ENCODE assay signal across 8 cellular contexts in the genomic region with DNA sequence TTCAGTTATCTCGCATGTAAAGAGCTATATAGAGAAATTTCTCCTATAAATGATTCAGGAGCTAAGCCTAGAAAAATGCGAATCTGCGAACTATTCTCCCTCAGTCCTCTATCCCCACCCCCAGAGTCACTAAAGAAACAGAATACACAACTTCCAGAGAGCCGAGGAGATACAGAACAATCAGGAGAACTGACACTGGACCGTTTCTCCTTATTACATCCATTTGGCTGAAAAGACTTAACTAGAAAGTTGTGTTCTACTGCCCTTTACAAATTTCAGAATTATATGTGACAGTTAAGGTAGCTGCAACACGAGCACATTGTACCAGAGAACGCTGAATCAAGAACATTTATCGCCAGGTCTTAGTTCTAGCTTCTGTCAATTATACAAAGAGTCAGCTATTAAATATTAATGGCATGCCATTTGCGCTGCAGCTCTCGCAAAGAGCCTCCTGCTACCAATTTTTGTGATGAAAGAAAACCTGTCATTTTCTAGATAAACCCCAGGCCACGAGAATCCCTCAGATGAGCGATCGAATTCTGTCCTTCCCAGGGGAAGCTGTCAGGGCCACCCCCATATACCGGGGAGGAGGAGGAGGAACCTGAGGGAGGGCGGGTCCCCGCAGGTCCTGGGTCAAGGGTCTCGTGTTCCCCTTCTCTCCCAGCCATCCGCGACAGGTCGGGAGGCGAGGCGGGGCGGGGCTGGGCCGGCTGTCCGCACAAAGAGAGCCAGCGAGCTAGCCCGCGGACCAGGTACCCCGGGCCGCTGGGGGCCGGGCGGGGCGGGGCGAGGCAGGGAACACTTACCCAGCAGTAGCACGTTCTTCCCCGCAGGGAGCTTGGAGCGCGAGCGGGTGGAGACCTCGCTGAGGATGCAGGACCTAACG. TPM values are rescaled to one million over a fixed set of nuclear protein-coding genes. Genes with fewer than 3 reads are reported as not detected.
A peak's percentile ranks its signal among the peaks of the same experiment; 100 is the strongest.
DNase-seq lines count a peak whose midpoint lies in the region; ATAC-seq and TF ChIP-seq lines count a peak whose summit lies in the region.

No MANE protein-coding gene starts in this region.

- H3K9me3 ChIP-seq in CD8-positive, alpha-beta memory T cell (ENCODE audit: low read length) = no peaks in the 10 kb centered on the region
- H3K9me3 ChIP-seq in adipocyte (ENCODE audit: control insufficient read depth, low read length) = no peaks in the 10 kb centered on the region
- no peaks in the 10 kb centered on the region for H3K9me3 ChIP-seq in left ventricle myocardium inferior (replicated peaks)
- no peaks in the 10 kb centered on the region for H3K9me3 ChIP-seq in uterus

- H3K9ac ChIP-seq in adipocyte (ENCODE audit: low read length) = peak overlapping the region; percentile 99

- peaks cover 0 to 16% (median 0%) of the 10 kb centered on the region in 3 donors for H3K36me3 Mint-ChIP-seq in CD8-positive, alpha-beta memory T cell

- no peaks in the 10 kb centered on the region for H3K27me3 Mint-ChIP-seq in CD8-positive, alpha-beta memory T cell

- H3K27ac ChIP-seq in CD8-positive, alpha-beta memory T cell (ENCODE audit: low read depth, low read length) = peak overlapping the region; percentile 90
- peak overlapping the region; percentile 99 for H3K27ac ChIP-seq in left ventricle myocardium inferior (replicated peaks)
- peak overlapping the region; percentile 96 to 99 for H3K27ac ChIP-seq in uterus

- H3K4me1 ChIP-seq in CD8-positive, alpha-beta memory T cell (ENCODE audit: insufficient read depth, low read length) = peaks cover 25% of the 10 kb centered on the region
- H3K4me1 ChIP-seq in adipocyte (ENCODE audit: control insufficient read depth, insufficient read depth, low read length) (peaks cover 21% of the 10 kb centered on the region), left ventricle myocardium inferior (peaks cover 68% of the 10 kb centered on the region), uterus (no peaks in the 10 kb centered on the region)

- peaks cover 29 to 53% (median 41%) of the 10 kb centered on the region in 3 donors for H3K4me1 Mint-ChIP-seq in CD8-positive, alpha-beta memory T cell

- no peaks in the 10 kb centered on the region for H3K27me3 ChIP-seq in CD8-positive, alpha-beta memory T cell (ENCODE audit: insufficient read depth, low read length, poor library complexity, severe bottlenecking)
- H3K27me3 ChIP-seq in adipocyte (replicated peaks; ENCODE audit: control insufficient read depth, insufficient read depth, low read length) (no peaks in the 10 kb centered on the region), left ventricle myocardium inferior (ENCODE audit: low read depth) (no peaks in the 10 kb centered on the region), uterus (no peaks in the 10 kb centered on the region)

- no peaks in the 10 kb centered on the region for H3K36me3 ChIP-seq in CD8-positive, alpha-beta memory T cell (ENCODE audit: insufficient read depth, low read length)
- H3K36me3 ChIP-seq in adipocyte (ENCODE audit: control insufficient read depth, insufficient read depth, low read length, severe bottlenecking) (peaks cover 8% of the 10 kb centered on the region), left ventricle myocardium inferior (peaks cover 6% of the 10 kb centered on the region), uterus (no peaks in the 10 kb centered on the region)

- POLR2A ChIA-PET in CD8-positive, alpha-beta memory T cell (lab: Charles Lee) = interaction anchor here (0.5 kb wide), 1 partner anchor 374 kb away, joined by 3 read pairs; no protein-coding TSS in a partner anchor

- peak overlapping the region; percentile 36 to 87 (median 78) for H3K27ac Mint-ChIP-seq in CD8-positive, alpha-beta memory T cell

- intact Hi-C loops in left ventricle myocardium inferior (cut with micrococcal nuclease) = no loop called here
- intact Hi-C loops in posterior cingulate gyrus (cut with DNase I) = loop anchor here (1.0 to 5.0 kb wide), 2 partner anchors 67 to 116 kb away; a partner anchor contains a TSS
- intact Hi-C loops in uterus (cut with DNase I; ENCODE audit: low total_unique reads) = no loop called here

- H3K9me3 Mint-ChIP-seq in CD8-positive, alpha-beta memory T cell = no peaks in the 10 kb centered on the region

- ATAC-seq in GM19372 (IDR thresholded peaks at IDR 0.05; ENCODE audit: low read depth, unreplicated experiment) (peak; percentile 46), HG03442 (IDR thresholded peaks at IDR 0.05; ENCODE audit: unreplicated experiment) (peak; percentile 48)

- H3K4me3 ChIP-seq in CD8-positive, alpha-beta memory T cell (ENCODE audit: low read length) = peak overlapping the region; percentile 78
- H3K4me3 ChIP-seq in adipocyte (ENCODE audit: low read length) = peak overlapping the region; percentile 97
- peak overlapping the region; percentile 96 for H3K4me3 ChIP-seq in left ventricle myocardium inferior
- peak overlapping the region; percentile 76 to 96 for H3K4me3 ChIP-seq in uterus

- TF ChIP-seq CTCF in left ventricle myocardium inferior (IDR thresholded peaks at IDR 0.05; ENCODE audit: borderline replicate concordance) = no peak
- no peak for TF ChIP-seq CTCF in uterus (IDR thresholded peaks at IDR 0.05)

- peak in 4 of 5 donors; percentile 9 to 60 (median 35) for DNase-seq in CD8-positive, alpha-beta memory T cell
- DNase-seq in RPMI8226 (peak; percentile 70), adipocyte (ENCODE audit: low read depth) (peak; percentile 70), left ventricle myocardium inferior (peak; percentile 61), posterior cingulate gyrus (peak; percentile 24 to 93 (median 48)), uterus (peak; percentile 44 to 55)

- TF ChIP-seq POLR2A in uterus (IDR thresholded peaks at IDR 0.05) = no peak

- H3K4me3 Mint-ChIP-seq in CD8-positive, alpha-beta memory T cell = peak overlapping the region; percentile 85 to 95 (median 90)

- CTCF ChIA-PET in CD8-positive, alpha-beta memory T cell (lab: Charles Lee) = interaction anchor here (0.8 to 1.2 kb wide), 3 partner anchors 19 to 69 kb away, joined by 3 to 5 read pairs (median 4); no protein-coding TSS in a partner anchor

RNA-seq across cellular contexts. Expression of a gene that starts 0.9 kb away (rescaled TPM):
- 10 to 100 TPM; 36.9 to 39.6 TPM for total RNA-seq in CD8-positive, alpha-beta memory T cell
- polyA plus RNA-seq in CD8-positive, alpha-beta memory T cell = 23.4 TPM
- 53.8 TPM for total RNA-seq in left ventricle myocardium inferior
- 10 to 100 TPM in 3 of 4 donors, 1 to 10 TPM in 1; 9.5 to 65.9 (median 41.0) TPM for total RNA-seq in uterus

Comparison
In these comparisons a context has a peak if more than half of its experiments do, and no peak if none do; other contexts are left out.
1. Peak in every context shown above with its lines: DNase-seq, ATAC-seq, H3K4me3 ChIP-seq and H3K27ac ChIP-seq.